ENCODE assay signal across 1 cellular context in the genomic region with DNA sequence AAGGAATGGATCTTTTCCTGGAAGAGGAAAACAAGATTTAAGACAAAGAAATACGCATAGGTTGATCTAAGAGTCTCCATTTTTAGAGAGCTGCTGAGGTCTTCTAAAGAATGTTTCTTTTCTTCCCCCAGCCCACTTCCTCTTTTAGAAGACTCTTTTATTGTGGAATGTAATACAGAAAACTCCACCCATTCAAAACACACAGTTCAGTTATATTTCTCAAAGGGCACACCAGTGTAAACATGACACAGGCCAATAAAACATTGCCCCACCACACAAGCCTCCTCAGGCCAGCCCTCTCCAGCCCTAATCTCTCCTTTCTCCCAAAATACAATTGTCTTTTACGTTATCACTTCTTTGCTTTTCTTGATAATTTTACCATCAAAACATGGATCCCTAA.
TF ChIP-seq lines count a peak whose summit lies in the region.

No MANE protein-coding gene starts in this region.

TF ChIP-seq in GM12878, 131 proteins besides CTCF, POLR2A, EP300 and RAD21:
- TF ChIP-seq SPI1 (IDR thresholded peaks at IDR 0.05; ENCODE audit: borderline replicate concordance, insufficient read depth, low read depth, low read length): peak; percentile 82
- TF ChIP-seq JUNB (IDR thresholded peaks at IDR 0.05): no peak
